ENCODE assay signal across 25 cellular contexts in genomic region chr5:177355162-177355867, GRCh38. TPM values are rescaled to one million over a fixed set of nuclear protein-coding genes. Genes with fewer than 3 reads are reported as not detected.
DNase-seq lines count a peak whose midpoint lies in the region; TF ChIP-seq lines count a peak whose summit lies in the region.
"Had no signal": no experiment of that assay in that cellular context is flagged by ENCODE, and none has a peak within 500 bp of the region (broad histone marks: within the 10 kb centered on the region; RNA-seq: fewer than 3 reads in every experiment).

No MANE protein-coding gene starts in this region.

- peak overlapping the region in 4 of 7 donors; percentile 15 to 51 (median 26) for H3K4me3 Mint-ChIP-seq in CD8-positive, alpha-beta memory T cell
- H3K4me3 Mint-ChIP-seq: WTC11 had no signal

- peak overlapping the region in 6 of 8 donors; percentile 11 to 91 (median 58) for H3K27ac Mint-ChIP-seq in CD8-positive, alpha-beta memory T cell
- H3K27ac Mint-ChIP-seq: activated T-helper 2 cell treated with anti-CD3 and anti-CD28 coated beads, Interferon-gamma antibody, Interleukin-2, Interleukin-4, amounts not matched to agents 10 μg/mL and 5 μg/mL and 100 μg/mL, durations not matched to agents 14 hours and 24 hours and 36 hours; WTC11 had no signal

- no peak overlapping the region for H3K4me3 ChIP-seq in BLaER1 treated with 17β-estradiol and CSF1 and Interleukin-3, amounts not matched to agents 10 nM and 100 nM
- H3K4me3 ChIP-seq in CD8-positive, alpha-beta memory T cell (ENCODE audit: low read length): no peak overlapping the region
- no peak overlapping the region for H3K4me3 ChIP-seq in liver (ENCODE audit: low read depth in 1 of 3, low read length in 3 of 3)
- H3K4me3 ChIP-seq: dorsolateral prefrontal cortex, ovary, PC-9, sigmoid colon, SJCRH30, transverse colon had no signal

- peak overlapping the region in 4 of 11 experiments; percentile 0 to 88 (median 42); a peak in 3 of 22 replicates for H3K27ac ChIP-seq in BLaER1 treated with 17β-estradiol and CSF1 and Interleukin-3, amounts not matched to agents 10 nM and 100 nM
- no peak overlapping the region for H3K27ac ChIP-seq in CD8-positive, alpha-beta memory T cell (ENCODE audit: low read depth, low read length)
- peak overlapping the region; percentile 81 to 93 for H3K27ac ChIP-seq in liver (ENCODE audit: low read depth in 1 of 2, low read length in 2 of 2)
- H3K27ac ChIP-seq: dorsolateral prefrontal cortex, ovary, PC-9, sigmoid colon, SJCRH30, transverse colon had no signal

- peaks cover 0 to 6% (median 0%) of the 10 kb centered on the region in 11 experiments; a peak in 2 of 22 replicates for H3K9me3 ChIP-seq in BLaER1 treated with 17β-estradiol and CSF1 and Interleukin-3, amounts not matched to agents 10 nM and 100 nM (replicated peaks in 1 of 11)
- no peaks in the 10 kb centered on the region for H3K9me3 ChIP-seq in CD8-positive, alpha-beta memory T cell (ENCODE audit: low read length)
- no peaks in the 10 kb centered on the region for H3K9me3 ChIP-seq in liver (ENCODE audit: control insufficient read depth in 4 of 4, low read length in 3 of 4)
- H3K9me3 ChIP-seq: ovary, sigmoid colon, SJCRH30, transverse colon had no signal

- peak overlapping the region; percentile 93 to 100 (median 99) for H3K4me2 ChIP-seq in BLaER1 treated with 17β-estradiol and CSF1 and Interleukin-3, amounts not matched to agents 10 nM and 100 nM
- H3K4me2 ChIP-seq: PC-9 had no signal

- 90% methylated on average over 1 of the region's 1 CpG for WGBS in liver

- H3K9ac ChIP-seq in BLaER1 treated with 17β-estradiol and CSF1 and Interleukin-3, amounts not matched to agents 10 nM and 100 nM: 0 out of 22 replicates have a peak overlapping the region, but pooled peaks of 1 of the 11 experiments have one; percentile 8
- peak overlapping the region in 1 of 2 donors; percentile 1 for H3K9ac ChIP-seq in liver (ENCODE audit: low read depth in 1 of 2, low read length in 2 of 2)

- DNase-seq in CD8-positive, alpha-beta memory T cell: no peak
- DNase-seq in activated effector memory CD4-positive, alpha-beta T cell treated with anti-CD3 and anti-CD28 coated beads, Interleukin-2, amount 50 U/mL, for 16 hours: no peak
- no peak for DNase-seq in DMS114 treated with DMSO at 0.1 percent for 48 hours (lab: John Stamatoyannopoulos, UW; ENCODE audit: unreplicated experiment)
- DNase-seq: dorsolateral prefrontal cortex; KG1; NCI-H187 treated with DMSO at 0.1 percent for 48 hours; NCI-H2227 treated with DMSO at 0.1 percent for 48 hours; NCI-H774; ovary; PC-9; sigmoid colon; SJCRH30; stimulated activated naive CD4-positive, alpha-beta T cell; transverse colon had no signal

- H4K20me1 ChIP-seq in BLaER1 treated with 17β-estradiol and CSF1 and Interleukin-3, amounts not matched to agents 10 nM and 100 nM: peaks cover 0 to 14% (median 1%) of the 10 kb centered on the region in 11 experiments; a peak in 14 of 22 replicates

- no peaks in the 10 kb centered on the region for H3K27me3 ChIP-seq in BLaER1 treated with 17β-estradiol and CSF1 and Interleukin-3, amounts not matched to agents 10 nM and 100 nM
- no peaks in the 10 kb centered on the region for H3K27me3 ChIP-seq in CD8-positive, alpha-beta memory T cell (ENCODE audit: insufficient read depth, low read length, poor library complexity, severe bottlenecking)
- H3K27me3 ChIP-seq in liver (ENCODE audit: control insufficient read depth in 4 of 4, insufficient read depth in 4 of 4, low read length in 3 of 4): no peaks in the 10 kb centered on the region
- H3K27me3 ChIP-seq: ovary, transverse colon had no signal

- CTCF ChIA-PET in CD8-positive, alpha-beta memory T cell (lab: Charles Lee): interaction anchor here (0.9 to 11.5 kb wide), 6 partner anchors 14 to 100 kb away, joined by 4 to 118 read pairs (median 6); no protein-coding TSS in a partner anchor

- H3K9me3 Mint-ChIP-seq in CD8-positive, alpha-beta memory T cell: peaks cover 0 to 2% (median 0%) of the 10 kb centered on the region in 5 donors

- no peak for TF ChIP-seq RAD21 in liver (IDR thresholded peaks at IDR 0.05)

- peaks cover 69 to 87% (median 80%) of the 10 kb centered on the region in 10 experiments for H3K4me1 ChIP-seq in BLaER1 treated with 17β-estradiol and CSF1 and Interleukin-3, amounts not matched to agents 10 nM and 100 nM
- peaks cover 59% of the 10 kb centered on the region for H3K4me1 ChIP-seq in CD8-positive, alpha-beta memory T cell (ENCODE audit: insufficient read depth, low read length)
- peaks cover 22 to 75% (median 59%) of the 10 kb centered on the region in 4 donors for H3K4me1 ChIP-seq in liver (ENCODE audit: control insufficient read depth in 4 of 4, insufficient read depth in 4 of 4, low read length in 3 of 4)

- TF ChIP-seq CTCF in liver (IDR thresholded peaks at IDR 0.05; ENCODE audit: low read depth, low read length, missing input control): no peak

- H3K4me1 Mint-ChIP-seq in CD8-positive, alpha-beta memory T cell: peaks cover 66 to 76% (median 76%) of the 10 kb centered on the region in 3 donors

- H3K36me3 Mint-ChIP-seq in CD8-positive, alpha-beta memory T cell: peaks cover 0 to 29% (median 3%) of the 10 kb centered on the region in 3 donors
- H3K36me3 Mint-ChIP-seq: WTC11 had no signal

- POLR2A ChIA-PET in CD8-positive, alpha-beta memory T cell (lab: Charles Lee): no interaction called here

- peaks cover 0 to under 1% (median 0%) of the 10 kb centered on the region in 11 experiments; a peak in 1 of 22 replicates for H3K36me3 ChIP-seq in BLaER1 treated with 17β-estradiol and CSF1 and Interleukin-3, amounts not matched to agents 10 nM and 100 nM
- no peaks in the 10 kb centered on the region for H3K36me3 ChIP-seq in CD8-positive, alpha-beta memory T cell (ENCODE audit: insufficient read depth, low read length)
- H3K36me3 ChIP-seq in liver (ENCODE audit: control insufficient read depth in 4 of 4, insufficient read depth in 3 of 4, low read depth in 1 of 4, low read length in 3 of 4): no peaks in the 10 kb centered on the region
- H3K36me3 ChIP-seq: ovary, sigmoid colon, SJCRH30, transverse colon had no signal

- no peaks in the 10 kb centered on the region for H3K27me3 Mint-ChIP-seq in CD8-positive, alpha-beta memory T cell

TF ChIP-seq in liver, 16 proteins besides CTCF, POLR2A, EP300 and RAD21 (continues in another document):
- TF ChIP-seq NR2F2 (IDR thresholded peaks at IDR 0.05): no peak
- no peak for TF ChIP-seq HNF4G (IDR thresholded peaks at IDR 0.05)
- no peak for TF ChIP-seq FOXA1 (IDR thresholded peaks at IDR 0.05)
- no peak for TF ChIP-seq HNF4A (conservative IDR thresholded peaks at IDR 0.05)
- no peak for TF ChIP-seq ZBTB33 (IDR thresholded peaks at IDR 0.05)
- no peak for TF ChIP-seq SP1 (IDR thresholded peaks at IDR 0.05)
- TF ChIP-seq TAF1 (conservative IDR thresholded peaks at IDR 0.05): no peak
- TF ChIP-seq JUND (IDR thresholded peaks at IDR 0.05): no peak
- TF ChIP-seq GABPA (IDR thresholded peaks at IDR 0.05 in 1 of 2, conservative IDR thresholded peaks at IDR 0.05 in 1 of 2): no peak

RNA-seq across cellular contexts. Expression of gene RGS14, which starts 2.4 kb away (rescaled TPM):
- 10 to 100 TPM; 60.5 to 61.9 TPM for total RNA-seq in CD8-positive, alpha-beta memory T cell
- 83.5 TPM for polyA plus RNA-seq in CD8-positive, alpha-beta memory T cell
- total RNA-seq in liver: 10 to 100 TPM; 10.2 to 53.8 TPM
- 10 to 100 TPM; 30.7 to 35.8 TPM for polyA plus RNA-seq in liver

RNA-seq across cellular contexts. Expression of gene LMAN2, which starts 3.8 kb away (rescaled TPM):
- 100 to 1,000 TPM; 112 to 126 TPM for total RNA-seq in CD8-positive, alpha-beta memory T cell
- polyA plus RNA-seq in CD8-positive, alpha-beta memory T cell: 276 TPM
- 100 to 1,000 TPM; 279 to 478 TPM for total RNA-seq in liver
- 100 to 1,000 TPM; 243 to 449 TPM for polyA plus RNA-seq in liver

RNA-seq across cellular contexts. Expression of gene SLC34A1, which starts 28.9 kb away (rescaled TPM):
- total RNA-seq in CD8-positive, alpha-beta memory T cell: under 1 TPM in 1 of 2 experiments, not detected in 1; 0.09 TPM
- polyA plus RNA-seq in CD8-positive, alpha-beta memory T cell: 0.17 TPM
- total RNA-seq in liver: 1 to 10 TPM in 1 of 2 donors, under 1 TPM in 1; 0.23 to 1.0 TPM
- polyA plus RNA-seq in liver: under 1 TPM; 0.33 to 0.60 TPM
- total RNA-seq: activated T-helper 2 cell treated with anti-CD3 and anti-CD28 coated beads, Interferon-gamma antibody, Interleukin-2, Interleukin-4, amounts not matched to agents 10 μg/mL and 5 μg/mL and 100 μg/mL, durations not matched to agents 14 hours and 24 hours and 36 hours; cardiac septum; dorsolateral prefrontal cortex; epithelial cell of proximal tubule; frontal cortex; G401; lung microvascular endothelial cell; ovary; sigmoid colon; SJCRH30; WTC11 had no signal
- polyA plus RNA-seq: ovary had no signal

RNA-seq across cellular contexts. Expression of gene MXD3, which starts 43.6 kb away (rescaled TPM):
- 10 to 100 TPM; 10.2 to 13.4 TPM for total RNA-seq in CD8-positive, alpha-beta memory T cell
- 0.79 TPM for polyA plus RNA-seq in CD8-positive, alpha-beta memory T cell
- total RNA-seq in liver: 10 to 100 TPM in 1 of 2 donors, 1 to 10 TPM in 1; 6.0 to 36.8 TPM
- 1 to 10 TPM; 1.9 to 8.0 TPM for polyA plus RNA-seq in liver

RNA-seq across cellular contexts. Expression of gene PFN3, which starts 45.1 kb away (rescaled TPM):
- not detected for total RNA-seq in CD8-positive, alpha-beta memory T cell
- not detected for polyA plus RNA-seq in CD8-positive, alpha-beta memory T cell
- total RNA-seq in liver: not detected
- polyA plus RNA-seq in liver: not detected
- total RNA-seq: activated T-helper 2 cell treated with anti-CD3 and anti-CD28 coated beads, Interferon-gamma antibody, Interleukin-2, Interleukin-4, amounts not matched to agents 10 μg/mL and 5 μg/mL and 100 μg/mL, durations not matched to agents 14 hours and 24 hours and 36 hours; cardiac septum; dorsolateral prefrontal cortex; epithelial cell of proximal tubule; G401; lung microvascular endothelial cell; ovary; PC-9; sigmoid colon; SJCRH30; T-helper 2 cell treated with Interferon-gamma antibody and Interleukin-4, amounts not matched to agents 100 ng/mL and 5 ng/mL, for 36 hours; transverse colon had no signal
- polyA plus RNA-seq: keratinocyte, ovary, sigmoid colon had no signal
